In genomic region chr1:26768755-26769154, GRCh38 we compare ENCODE assay signal across 10 cellular contexts. TPM values are rescaled to one million over a fixed set of nuclear protein-coding genes. Genes with fewer than 3 reads are reported as not detected.
DNase-seq lines count a peak whose midpoint lies in the region; ATAC-seq, FAIRE-seq and TF ChIP-seq lines count a peak whose summit lies in the region.
"Had no signal": no experiment of that assay in that cellular context is flagged by ENCODE, and none has a peak within 500 bp of the region (broad histone marks: within the 10 kb centered on the region; RNA-seq: fewer than 3 reads in every experiment).

No MANE protein-coding gene starts in this region.

- no peak for FAIRE-seq in D721Med (lab: Jason Lieb, UNC)

- TF ChIP-seq CTCF in dorsolateral prefrontal cortex (IDR thresholded peaks at IDR 0.05 in 54 of 56, conservative IDR thresholded peaks at IDR 0.05 in 2 of 56; ENCODE audit: low read depth in 1 of 56, partially characterized antibody in 56 of 56) (no peak), nephron progenitor cell (IDR thresholded peaks at IDR 0.05) (no peak), Caco-2 (IDR thresholded peaks at IDR 0.05; ENCODE audit: insufficient read depth in 1 of 2, low read depth in 1 of 2, low read length in 1 of 2, severe bottlenecking in 1 of 2, unreplicated experiment in 1 of 2) (no peak), D721Med (IDR thresholded peaks at IDR 0.05; ENCODE audit: insufficient read depth, missing control alignments) (no peak)

- POLR2A ChIA-PET in CD4-positive, alpha-beta memory T cell (lab: Charles Lee; ENCODE audit: partially characterized antibody), result interaction anchor here (1.0 to 2.0 kb wide), 3 partner anchors 20 to 71 kb away, joined by 3 to 6 read pairs (median 6); partner anchors contain the start of gene PIGV
- POLR2A ChIA-PET in Caco-2 (lab: Charles Lee), result no interaction called here

- no peak for ATAC-seq in HG03280 (IDR thresholded peaks at IDR 0.05; ENCODE audit: unreplicated experiment)

- no peak overlapping the region for H3K4me3 ChIP-seq in CD4-positive, alpha-beta memory T cell (ENCODE audit: low read length in 2 of 2)
- H3K4me3 ChIP-seq in dorsolateral prefrontal cortex (no peak overlapping the region), Caco-2 (ENCODE audit: low read depth, low read length) (no peak overlapping the region)
- H3K4me3 ChIP-seq: skin epidermis had no signal

- H3K27me3 ChIP-seq in CD4-positive, alpha-beta memory T cell (ENCODE audit: insufficient read depth, low read length), result no peaks in the 10 kb centered on the region
- H3K27me3 ChIP-seq in dorsolateral prefrontal cortex (no peaks in the 10 kb centered on the region), Caco-2 (replicated peaks; ENCODE audit: control insufficient read depth, insufficient read depth, low read length) (no peaks in the 10 kb centered on the region)

- peaks cover 3% of the 10 kb centered on the region for H3K4me1 ChIP-seq in CD4-positive, alpha-beta memory T cell (ENCODE audit: insufficient read depth, low read length)
- peaks cover 13% of the 10 kb centered on the region for H3K4me1 ChIP-seq in Caco-2

- peaks cover 65 to 82% of the 10 kb centered on the region in 2 donors for H3K36me3 Mint-ChIP-seq in CD4-positive, alpha-beta memory T cell
- peaks cover 94% of the 10 kb centered on the region for H3K36me3 Mint-ChIP-seq in nephron progenitor cell (ENCODE audit: low read depth)
- peaks cover 89% of the 10 kb centered on the region for H3K36me3 Mint-ChIP-seq in Caco-2 (ENCODE audit: insufficient read depth, unreplicated experiment)
- peaks cover 23 to 66% (median 26%) of the 10 kb centered on the region in 3 donors for H3K36me3 Mint-ChIP-seq in immature natural killer cell

- H3K36me3 ChIP-seq in CD4-positive, alpha-beta memory T cell (ENCODE audit: insufficient read depth, low read length), result peaks cover 86% of the 10 kb centered on the region
- peaks cover 1% of the 10 kb centered on the region; the same call in 1 of the 2 replicates for H3K36me3 ChIP-seq in Caco-2 (ENCODE audit: control insufficient read depth, insufficient read depth, low read length)

- intact Hi-C loops in CD4-positive, alpha-beta memory T cell (cut with micrococcal nuclease), result no loop called here
- intact Hi-C loops in dorsolateral prefrontal cortex (cut with DNase I), result no loop called here
- intact Hi-C loops in Caco-2 (cut with micrococcal nuclease; ENCODE audit: unreplicated experiment), result no loop called here

- no peak for DNase-seq in CD4-positive, alpha-beta memory T cell
- DNase-seq in NCI-H2171 treated with DMSO at 0.1 percent for 48 hours (lab: John Stamatoyannopoulos, UW) (peak; percentile 53), dorsolateral prefrontal cortex (no peak), nephron progenitor cell (no peak), Caco-2 (no peak), D721Med (ENCODE audit: insufficient read length, low spot score) (no peak), immature natural killer cell (no peak)

- peaks cover 0 to 10% (median 5%) of the 10 kb centered on the region in 4 donors for H3K4me1 Mint-ChIP-seq in CD4-positive, alpha-beta memory T cell
- H3K4me1 Mint-ChIP-seq in nephron progenitor cell (peaks cover 16% of the 10 kb centered on the region), Caco-2 (ENCODE audit: low read depth, unreplicated experiment) (no peaks in the 10 kb centered on the region), immature natural killer cell (peaks cover 19 to 56% of the 10 kb centered on the region in 2 donors)

- H3K9me3 ChIP-seq in CD4-positive, alpha-beta memory T cell (ENCODE audit: control insufficient read depth in 1 of 2, low read length in 2 of 2), result no peaks in the 10 kb centered on the region
- no peaks in the 10 kb centered on the region for H3K9me3 ChIP-seq in Caco-2

- no peak overlapping the region for H3K4me3 Mint-ChIP-seq in CD4-positive, alpha-beta memory T cell
- no peak overlapping the region for H3K4me3 Mint-ChIP-seq in nephron progenitor cell
- H3K4me3 Mint-ChIP-seq in Caco-2 (ENCODE audit: unreplicated experiment), result no peak overlapping the region
- peak overlapping the region in 1 of 5 donors; percentile 36 for H3K4me3 Mint-ChIP-seq in immature natural killer cell

- no peaks in the 10 kb centered on the region for H3K27me3 Mint-ChIP-seq in CD4-positive, alpha-beta memory T cell
- no peaks in the 10 kb centered on the region for H3K27me3 Mint-ChIP-seq in nephron progenitor cell (ENCODE audit: low read depth, poor library complexity)
- H3K27me3 Mint-ChIP-seq in Caco-2 (ENCODE audit: insufficient read depth, unreplicated experiment), result no peaks in the 10 kb centered on the region
- peaks cover 3 to 6% (median 4%) of the 10 kb centered on the region in 3 donors for H3K27me3 Mint-ChIP-seq in immature natural killer cell (ENCODE audit: low read depth in 3 of 3)

- CTCF ChIA-PET in CD4-positive, alpha-beta memory T cell (lab: Charles Lee; ENCODE audit: partially characterized antibody), result no interaction called here
- CTCF ChIA-PET in Caco-2 (lab: Charles Lee), result interaction anchor here (0.6 kb wide), 1 partner anchor 44 kb away, joined by 3 read pairs; no protein-coding TSS in a partner anchor

- no TSS peak for BruUV-seq in Caco-2 (replicated peaks; lab: Mats Ljungman, UMichigan)

- H3K27ac ChIP-seq in CD4-positive, alpha-beta memory T cell (ENCODE audit: low read depth, low read length), result no peak overlapping the region
- peak overlapping the region in 36 of 59 donors; percentile 4 to 86 (median 44) for H3K27ac ChIP-seq in dorsolateral prefrontal cortex
- H3K27ac ChIP-seq: epithelial cell of prostate had no signal

- peak overlapping the region in 4 of 7 donors; percentile 21 to 51 (median 30) for H3K27ac Mint-ChIP-seq in CD4-positive, alpha-beta memory T cell
- H3K27ac Mint-ChIP-seq in nephron progenitor cell (peak overlapping the region; percentile 71), Caco-2 (ENCODE audit: unreplicated experiment) (no peak overlapping the region), immature natural killer cell (peak overlapping the region in 2 of 6 donors; percentile 2 to 70)

- peaks cover 0 to 2% (median 0%) of the 10 kb centered on the region in 8 donors for H3K9me3 Mint-ChIP-seq in CD4-positive, alpha-beta memory T cell
- H3K9me3 Mint-ChIP-seq in nephron progenitor cell, result no peaks in the 10 kb centered on the region
- no peaks in the 10 kb centered on the region for H3K9me3 Mint-ChIP-seq in Caco-2 (ENCODE audit: unreplicated experiment)
- no peaks in the 10 kb centered on the region for H3K9me3 Mint-ChIP-seq in immature natural killer cell

RNA-seq across cellular contexts. Expression of gene PIGV, which starts 19.0 kb away (rescaled TPM):
- total RNA-seq in CD4-positive, alpha-beta memory T cell, result 10 to 100 TPM; 17.7 to 18.2 TPM
- 10 to 100 TPM in 1 of 2 donors, 1 to 10 TPM in 1; 7.9 to 13.2 TPM for polyA plus RNA-seq in CD4-positive, alpha-beta memory T cell
- total RNA-seq in dorsolateral prefrontal cortex, result 10 to 100 TPM in 116 of 120 experiments, 1 to 10 TPM in 4; 9.1 to 22.9 (median 14.3) TPM
- 10.0 and 12.3 TPM in 2 replicates for total RNA-seq in Caco-2 (2022)
- polyA plus RNA-seq in immature natural killer cell, result 10 to 100 TPM in 2 of 3 donors, 1 to 10 TPM in 1; 9.8 to 20.0 (median 13.7) TPM

RNA-seq across cellular contexts. Expression of gene ZDHHC18, which starts 57.7 kb away (rescaled TPM):
- 10 to 100 TPM; 54.9 to 56.4 TPM for total RNA-seq in CD4-positive, alpha-beta memory T cell
- polyA plus RNA-seq in CD4-positive, alpha-beta memory T cell, result 10 to 100 TPM in 1 of 2 donors, 1 to 10 TPM in 1; 6.2 to 18.1 TPM
- 10 to 100 TPM; 22.8 to 51.7 (median 34.9) TPM for total RNA-seq in dorsolateral prefrontal cortex
- total RNA-seq in Caco-2 (2022), result 21.3 and 21.9 TPM in 2 replicates
- polyA plus RNA-seq in immature natural killer cell, result 1 to 10 TPM; 7.3 to 8.8 (median 7.8) TPM
